ENCODE assay signal across 15 cellular contexts in the genomic region with DNA sequence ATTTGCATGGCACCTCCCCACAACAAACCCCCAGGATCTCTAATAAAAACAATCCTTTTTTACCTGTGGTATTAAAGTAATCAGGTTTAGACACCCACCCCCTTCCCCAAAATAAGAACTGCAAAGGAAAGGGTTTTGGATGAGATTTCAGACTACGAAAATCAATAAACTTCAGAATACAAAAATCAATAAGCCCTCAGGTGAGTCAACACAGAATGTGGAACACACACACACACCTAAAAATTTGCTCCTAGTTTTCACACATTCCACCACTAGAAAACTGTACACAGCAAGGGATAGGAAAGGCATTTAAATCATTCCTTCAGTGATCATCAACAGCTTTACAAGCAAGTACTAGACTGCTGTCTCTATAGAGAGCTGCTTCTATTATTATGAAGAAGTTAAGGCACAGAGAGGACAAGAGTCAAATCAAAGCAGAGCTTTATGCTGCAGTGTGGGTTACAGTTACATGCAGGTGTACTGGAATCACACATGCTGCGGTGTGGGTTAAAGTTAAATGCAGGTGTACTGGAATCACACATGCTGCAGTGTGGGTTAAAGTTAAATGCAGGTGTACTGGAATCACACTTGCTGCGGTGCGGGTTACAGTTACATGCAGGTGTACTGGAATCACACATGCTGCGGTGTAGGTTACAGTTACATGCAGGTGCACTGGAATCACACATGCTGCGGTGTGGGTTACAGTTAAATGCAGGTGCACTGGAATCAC. TPM values are rescaled to one million over a fixed set of nuclear protein-coding genes. Genes with fewer than 3 reads are reported as not detected.
DNase-seq lines count a peak whose midpoint lies in the region; ATAC-seq and TF ChIP-seq lines count a peak whose summit lies in the region.
"Had no signal": no experiment of that assay in that cellular context is flagged by ENCODE, and none has a peak within 500 bp of the region (broad histone marks: within the 10 kb centered on the region; RNA-seq: fewer than 3 reads in every experiment).

No MANE protein-coding gene starts in this region.

- H3K27ac Mint-ChIP-seq in CD4-positive, alpha-beta T cell = peak overlapping the region; percentile 65
- H3K27ac Mint-ChIP-seq: activated B cell treated with CpG ODN at 0.5 μM for 24 hours had no signal

- H3K27ac ChIP-seq in CD4-positive, alpha-beta T cell (ENCODE audit: low read depth, low read length) = no peak overlapping the region
- no peak overlapping the region for H3K27ac ChIP-seq in uterus

- H3K9me3 ChIP-seq in CD4-positive, alpha-beta T cell (ENCODE audit: control insufficient read depth, low read length) = no peaks in the 10 kb centered on the region
- H3K9me3 ChIP-seq in uterus = no peaks in the 10 kb centered on the region

- H3K27me3 ChIP-seq in CD4-positive, alpha-beta T cell (ENCODE audit: control insufficient read depth, insufficient read depth, low read length) = no peaks in the 10 kb centered on the region
- H3K27me3 ChIP-seq in uterus = no peaks in the 10 kb centered on the region

- CTCF ChIA-PET in CD4-positive, alpha-beta T cell (lab: Charles Lee) = interaction anchor here (0.6 kb wide), 1 partner anchor 85 kb away, joined by 3 read pairs; no protein-coding TSS in a partner anchor

- TF ChIP-seq POLR2A in uterus (IDR thresholded peaks at IDR 0.05) = no peak

- peaks cover 0 to 3% of the 10 kb centered on the region in 2 donors for H3K4me1 ChIP-seq in uterus

- H3K27me3 Mint-ChIP-seq in CD4-positive, alpha-beta T cell = no peaks in the 10 kb centered on the region
- H3K27me3 Mint-ChIP-seq: activated B cell treated with CpG ODN at 0.5 μM for 24 hours had no signal

- POLR2A ChIA-PET in CD4-positive, alpha-beta T cell (lab: Charles Lee) = interaction anchor here (0.6 to 2.2 kb wide), 5 partner anchors 9 to 1054 kb away, joined by 3 to 8 read pairs (median 5); no protein-coding TSS in a partner anchor

- H3K4me3 ChIP-seq in uterus = no peak overlapping the region

- H3K36me3 ChIP-seq in uterus = no peaks in the 10 kb centered on the region

- H3K36me3 Mint-ChIP-seq in CD4-positive, alpha-beta T cell (ENCODE audit: low read depth) = peaks cover 7% of the 10 kb centered on the region

- no peak for TF ChIP-seq CTCF in CD4-positive, alpha-beta T cell (IDR thresholded peaks at IDR 0.05)
- TF ChIP-seq CTCF in uterus (IDR thresholded peaks at IDR 0.05) = no peak

- H3K4me1 Mint-ChIP-seq in CD4-positive, alpha-beta T cell (ENCODE audit: low read depth) = peaks cover 38% of the 10 kb centered on the region

- H3K9me3 Mint-ChIP-seq in CD4-positive, alpha-beta T cell = no peaks in the 10 kb centered on the region
- H3K9me3 Mint-ChIP-seq: activated B cell treated with CpG ODN at 0.5 μM for 24 hours; activated T-cell treated with anti-CD3 and anti-CD28 coated beads, Interleukin-2, amount 50 U/mL, for 4 hours; neural crest cell had no signal

- DNase-seq in NCI-H2196 (lab: John Stamatoyannopoulos, UW; ENCODE audit: unreplicated experiment) (peak; percentile 12), NCI-H2196 treated with DMSO at 0.1 percent for 48 hours (lab: John Stamatoyannopoulos, UW; ENCODE audit: unreplicated experiment) (no peak), RPMI8226 (peak; percentile 58), left lobe of liver (ENCODE audit: low spot score) (no peak), NCI-H524 treated with DMSO at 0.1 percent for 48 hours (lab: John Stamatoyannopoulos, UW) (no peak), uterus (no peak)
- peak in 2 of 10 experiments; percentile 2 to 13 for DNase-seq in CD4-positive, alpha-beta T cell
- DNase-seq: activated B cell treated with CpG ODN at 0.5 μM for 24 hours; activated T-cell treated with anti-CD3 and anti-CD28 coated beads, Interleukin-2, amount 50 U/mL, for 4 hours; mammary epithelial cell; NCI-H2029 treated with DMSO at 0.1 percent for 48 hours; stimulated activated CD4-positive, alpha-beta T cell treated with anti-CD3 and anti-CD28 coated beads, Interleukin-4, amount 100 ng/mL, for 24 hours had no signal

- no peak for ATAC-seq in CD4-positive, alpha-beta T cell (ENCODE audit: poor library complexity)
- peak; percentile 19 for ATAC-seq in left lobe of liver
- ATAC-seq in GM21786 (IDR thresholded peaks at IDR 0.05; ENCODE audit: unreplicated experiment) = no peak
- ATAC-seq: sciatic nerve had no signal

- intact Hi-C loops in CD4-positive, alpha-beta T cell (cut with DNase I, micrococcal nuclease) = no loop called here
- intact Hi-C loops in uterus (cut with DNase I; ENCODE audit: low total_unique reads) = no loop called here

- H3K4me3 Mint-ChIP-seq in CD4-positive, alpha-beta T cell = peak overlapping the region; percentile 45
- H3K4me3 Mint-ChIP-seq: activated B cell treated with CpG ODN at 0.5 μM for 24 hours, neural crest cell had no signal

RNA-seq across cellular contexts. Expression of gene PFDN1, which starts 36.3 kb away (rescaled TPM):
- 10 to 100 TPM; 21.3 to 22.0 TPM for total RNA-seq in CD4-positive, alpha-beta T cell
- 11.0 TPM for total RNA-seq in left lobe of liver
- 100 to 1,000 TPM in 1 of 4 donors, 10 to 100 TPM in 3; 42.7 to 102 (median 70.9) TPM for total RNA-seq in uterus

Comparison
In these comparisons a context has a peak if more than half of its experiments do, and no peak if none do; other contexts are left out.
1. DNase-seq: peak in NCI-H2196 (single experiment) and RPMI8226 (single experiment); none in NCI-H2196 treated with DMSO at 0.1 percent for 48 hours (single experiment), left lobe of liver (single experiment), NCI-H524 treated with DMSO at 0.1 percent for 48 hours (single experiment) and uterus (0 of 2).